Comparison of ENCODE assay signal across 20 cellular contexts in genomic region chr4:153028535-153028934, GRCh38.
"Had no signal": no experiment of that assay in that cellular context is flagged by ENCODE, and none has a peak within 500 bp of the region (broad histone marks: within the 10 kb centered on the region; RNA-seq: fewer than 3 reads in every experiment).

No MANE protein-coding gene starts in this region.

- DNase-seq: cortex of kidney; dorsolateral prefrontal cortex; effector CD8-positive, alpha-beta T cell; heart left ventricle; hippocampal formation; islet precursor cell; natural killer cell; posterior cingulate gyrus; sigmoid colon; stimulated activated CD4-positive, alpha-beta T cell treated with anti-CD3 and anti-CD28 coated beads, Interleukin-2, amount 100 ng/mL, for 24 hours; stimulated activated naive CD4-positive, alpha-beta T cell; stomach; substantia nigra; transverse colon had no signal

- H3K36me3 ChIP-seq: heart left ventricle, sigmoid colon, stomach, thoracic aorta, transverse colon had no signal

- H3K4me1 Mint-ChIP-seq: natural killer cell had no signal

- H3K27ac ChIP-seq: dorsolateral prefrontal cortex, heart left ventricle, sigmoid colon, stomach, thoracic aorta, transverse colon had no signal

- H3K4me3 ChIP-seq: dorsolateral prefrontal cortex, heart left ventricle, sigmoid colon, skin epidermis, stomach, thoracic aorta, transverse colon had no signal

- H3K36me3 Mint-ChIP-seq: mesothelial cell of epicardium had no signal

- ATAC-seq: esophagus mucosa, heart left ventricle, left lobe of liver, natural killer cell had no signal

- H3K4me1 ChIP-seq: heart left ventricle, sigmoid colon, stomach had no signal

- H3K4me3 Mint-ChIP-seq: mesothelial cell of epicardium, natural killer cell, neural crest cell had no signal

- H3K27me3 ChIP-seq: heart left ventricle, sigmoid colon, stomach, transverse colon had no signal

- H3K27ac Mint-ChIP-seq: mesothelial cell of epicardium, natural killer cell had no signal
